Comparison of ENCODE assay signal across 8 cellular contexts in genomic region chrX:132292753-132293152, GRCh38.
A peak's percentile ranks its signal among the peaks of the same experiment; 100 is the strongest.
DNase-seq lines count a peak whose midpoint lies in the region; ATAC-seq and TF ChIP-seq lines count a peak whose summit lies in the region.

No MANE protein-coding gene starts in this region.

- no peaks in the 10 kb centered on the region for H3K27me3 Mint-ChIP-seq in activated naive CD4-positive, alpha-beta T cell treated with anti-CD3 and anti-CD28 coated beads for 36 hours (ENCODE audit: low read depth)
- H3K27me3 Mint-ChIP-seq in activated CD8-positive, alpha-beta T cell treated with anti-CD3 and anti-CD28 coated beads for 36 hours: no peaks in the 10 kb centered on the region

- POLR2A ChIA-PET in activated CD8-positive, alpha-beta T cell treated with anti-CD3 and anti-CD28 coated beads for 36 hours (lab: Charles Lee): no interaction called here

- H3K9me3 Mint-ChIP-seq in activated naive CD4-positive, alpha-beta T cell treated with anti-CD3 and anti-CD28 coated beads for 36 hours: no peaks in the 10 kb centered on the region
- H3K9me3 Mint-ChIP-seq in activated CD8-positive, alpha-beta T cell treated with anti-CD3 and anti-CD28 coated beads for 36 hours: no peaks in the 10 kb centered on the region

- peak; percentile 75 for ATAC-seq in HG03378 (IDR thresholded peaks at IDR 0.05; ENCODE audit: unreplicated experiment)
- no peak for ATAC-seq in activated CD8-positive, alpha-beta T cell treated with anti-CD3 and anti-CD28 coated beads for 36 hours

- peaks cover 3% of the 10 kb centered on the region for H3K4me1 Mint-ChIP-seq in activated naive CD4-positive, alpha-beta T cell treated with anti-CD3 and anti-CD28 coated beads for 36 hours (ENCODE audit: low read depth)
- H3K4me1 Mint-ChIP-seq in activated CD8-positive, alpha-beta T cell treated with anti-CD3 and anti-CD28 coated beads for 36 hours (ENCODE audit: low read depth): no peaks in the 10 kb centered on the region

- intact Hi-C loops in activated naive CD4-positive, alpha-beta T cell treated with anti-CD3 and anti-CD28 coated beads for 36 hours (cut with micrococcal nuclease): loop anchor here (1.0 to 5.0 kb wide), 8 partner anchors 66 to 464 kb away; no protein-coding TSS in a partner anchor
- intact Hi-C loops in activated CD8-positive, alpha-beta T cell treated with anti-CD3 and anti-CD28 coated beads for 36 hours (cut with micrococcal nuclease): loop anchor here (5.0 kb wide), 1 partner anchor 325 kb away; no protein-coding TSS in a partner anchor
- intact Hi-C loops in head of caudate nucleus (cut with DNase I): loop anchor here (10.0 kb wide), 1 partner anchor 322 kb away; no protein-coding TSS in a partner anchor

- CTCF ChIA-PET in activated naive CD4-positive, alpha-beta T cell treated with anti-CD3 and anti-CD28 coated beads for 36 hours (lab: Charles Lee): interaction anchor here (0.6 to 5.0 kb wide), 24 partner anchors 11 to 462 kb away, joined by 3 to 45 read pairs (median 3); no protein-coding TSS in a partner anchor
- CTCF ChIA-PET in activated CD8-positive, alpha-beta T cell treated with anti-CD3 and anti-CD28 coated beads for 36 hours (lab: Charles Lee): interaction anchor here (0.6 to 5.3 kb wide), 38 partner anchors 8 to 448 kb away, joined by 3 to 46 read pairs (median 4); partner anchors contain the start of gene RAP2C

- peak; percentile 62 for TF ChIP-seq CTCF in activated CD8-positive, alpha-beta T cell treated with anti-CD3 and anti-CD28 coated beads for 36 hours (IDR thresholded peaks at IDR 0.05)

- no peak overlapping the region for H3K27ac Mint-ChIP-seq in activated naive CD4-positive, alpha-beta T cell treated with anti-CD3 and anti-CD28 coated beads for 36 hours
- H3K27ac Mint-ChIP-seq in activated CD8-positive, alpha-beta T cell treated with anti-CD3 and anti-CD28 coated beads for 36 hours: no peak overlapping the region

- H3K36me3 Mint-ChIP-seq in activated naive CD4-positive, alpha-beta T cell treated with anti-CD3 and anti-CD28 coated beads for 36 hours (ENCODE audit: low read depth): no peaks in the 10 kb centered on the region
- H3K36me3 Mint-ChIP-seq in activated CD8-positive, alpha-beta T cell treated with anti-CD3 and anti-CD28 coated beads for 36 hours (ENCODE audit: low read depth): no peaks in the 10 kb centered on the region

- no peak overlapping the region for H3K4me3 Mint-ChIP-seq in activated naive CD4-positive, alpha-beta T cell treated with anti-CD3 and anti-CD28 coated beads for 36 hours
- no peak overlapping the region for H3K4me3 Mint-ChIP-seq in activated CD8-positive, alpha-beta T cell treated with anti-CD3 and anti-CD28 coated beads for 36 hours

- DNase-seq in activated naive CD4-positive, alpha-beta T cell treated with anti-CD3 and anti-CD28 coated beads for 36 hours: peak; percentile 33
- DNase-seq in activated naive CD4-positive, alpha-beta T cell treated with anti-CD3 and anti-CD28 coated beads, Interleukin-2, amount 50 U/mL, for 16 hours: no peak
- peak; percentile 13 for DNase-seq in activated CD8-positive, alpha-beta T cell treated with anti-CD3 and anti-CD28 coated beads for 36 hours
- peak in 24 of 42 donors; percentile 12 to 69 (median 38) for DNase-seq in head of caudate nucleus
- peak; percentile 8 for DNase-seq in pulmonary artery endothelial cell (ENCODE audit: low read depth, low spot score)
- no peak for DNase-seq in hypothalamus (lab: John Stamatoyannopoulos, UW)
- no peak for DNase-seq in NCI-H748 (lab: John Stamatoyannopoulos, UW; ENCODE audit: unreplicated experiment)

Comparison
In these comparisons a context has a peak if more than half of its experiments do, and no peak if none do; other contexts are left out.
1. DNase-seq: peak in activated naive CD4-positive, alpha-beta T cell treated with anti-CD3 and anti-CD28 coated beads for 36 hours (single experiment), activated CD8-positive, alpha-beta T cell treated with anti-CD3 and anti-CD28 coated beads for 36 hours (single experiment), head of caudate nucleus (24 of 42) and pulmonary artery endothelial cell (single experiment); none in activated naive CD4-positive, alpha-beta T cell treated with anti-CD3 and anti-CD28 coated beads, Interleukin-2, amount 50 U/mL, for 16 hours (single experiment), hypothalamus (0 of 51) and NCI-H748 (single experiment).